11 cellular contexts compared by ENCODE assay signal in the genomic region with DNA sequence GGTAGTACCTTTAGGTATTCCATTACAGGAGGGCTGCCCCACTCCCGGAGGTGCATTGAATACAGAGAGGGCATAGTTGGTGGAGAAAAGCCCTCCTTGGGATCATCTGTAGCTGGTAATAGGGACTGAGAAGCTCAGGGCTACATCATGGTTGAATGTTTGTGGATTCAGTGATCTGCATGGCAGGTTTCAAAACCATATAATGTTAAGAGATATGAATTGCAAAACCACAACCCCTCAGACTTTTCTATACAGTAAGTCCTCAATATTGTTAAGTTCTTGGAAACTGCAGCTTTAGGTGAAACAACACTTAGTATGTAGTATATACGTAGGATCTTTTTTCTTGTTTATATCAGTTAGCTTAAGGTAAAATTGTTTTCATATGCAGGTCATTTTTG. TPM values are rescaled to one million over a fixed set of nuclear protein-coding genes. Genes with fewer than 3 reads are reported as not detected.
A peak's percentile ranks its signal among the peaks of the same experiment; 100 is the strongest.
DNase-seq lines count a peak whose midpoint lies in the region; ATAC-seq, FAIRE-seq and TF ChIP-seq lines count a peak whose summit lies in the region.
"Had no signal": no experiment of that assay in that cellular context is flagged by ENCODE, and none has a peak within 500 bp of the region (broad histone marks: within the 10 kb centered on the region; RNA-seq: fewer than 3 reads in every experiment).

No MANE protein-coding gene starts in this region.

- FAIRE-seq in frontal cortex (lab: Jason Lieb, UNC): no peak

- H3K27ac Mint-ChIP-seq in chondrocyte (ENCODE audit: unreplicated experiment) (peak overlapping the region; percentile 68), natural killer cell (no peak overlapping the region)
- H3K27ac Mint-ChIP-seq: type B pancreatic cell had no signal

- ATAC-seq in GM18511 (IDR thresholded peaks at IDR 0.05; ENCODE audit: unreplicated experiment) (peak; percentile 68), GM21390 (IDR thresholded peaks at IDR 0.05; ENCODE audit: unreplicated experiment) (peak; percentile 37), HG03196 (IDR thresholded peaks at IDR 0.05; ENCODE audit: unreplicated experiment) (peak; percentile 21), natural killer cell (no peak)

- WGBS in testis, 2 donors: 93 to 96% methylated on average over 2 of the region's 2 CpGs

- no peak for TF ChIP-seq CTCF in chondrocyte (IDR thresholded peaks at IDR 0.05)
- no peak for TF ChIP-seq CTCF in natural killer cell (IDR thresholded peaks at IDR 0.05)
- no peak for TF ChIP-seq CTCF in testis (IDR thresholded peaks at IDR 0.05)

- H3K4me1 ChIP-seq in testis: peaks cover 3% of the 10 kb centered on the region

- no peak overlapping the region for H3K4me3 ChIP-seq in testis
- H3K4me3 ChIP-seq: esophagus muscularis mucosa, lung had no signal

- intact Hi-C loops in natural killer cell (cut with micrococcal nuclease): no loop called here
- intact Hi-C loops in testis (cut with DNase I; ENCODE audit: low total_unique reads): no loop called here

- no peaks in the 10 kb centered on the region for H3K9me3 ChIP-seq in testis
- H3K9me3 ChIP-seq: esophagus muscularis mucosa had no signal

- DNase-seq in chondrocyte (ENCODE audit: low spot score) (no peak), NCI-H2081 treated with DMSO at 0.1 percent for 48 hours (lab: John Stamatoyannopoulos, UW) (no peak), natural killer cell (no peak), frontal cortex (ENCODE audit: low spot score in 2 of 2) (no peak), testis (no peak)

- H3K27me3 ChIP-seq in testis: no peaks in the 10 kb centered on the region
- H3K27me3 ChIP-seq: esophagus muscularis mucosa had no signal

- H3K27ac ChIP-seq in testis: no peak overlapping the region
- H3K27ac ChIP-seq: esophagus muscularis mucosa had no signal

- H3K9me3 Mint-ChIP-seq in chondrocyte (ENCODE audit: low read depth) (peaks cover 6% of the 10 kb centered on the region), natural killer cell (no peaks in the 10 kb centered on the region)
- H3K9me3 Mint-ChIP-seq: type B pancreatic cell had no signal

- no peak for TF ChIP-seq POLR2A in testis (IDR thresholded peaks at IDR 0.05)

- H3K4me3 Mint-ChIP-seq in chondrocyte (ENCODE audit: unreplicated experiment) (no peak overlapping the region), natural killer cell (no peak overlapping the region)
- H3K4me3 Mint-ChIP-seq: type B pancreatic cell had no signal

- H3K36me3 Mint-ChIP-seq in chondrocyte (ENCODE audit: low read depth): peaks cover 10% of the 10 kb centered on the region
- H3K36me3 Mint-ChIP-seq in natural killer cell: no peaks in the 10 kb centered on the region

- H3K27me3 Mint-ChIP-seq in chondrocyte (ENCODE audit: low read depth) (no peaks in the 10 kb centered on the region), natural killer cell (ENCODE audit: low read depth in 2 of 2) (no peaks in the 10 kb centered on the region)
- H3K27me3 Mint-ChIP-seq: type B pancreatic cell had no signal

- H3K4me1 Mint-ChIP-seq in chondrocyte (ENCODE audit: low read depth) (peaks cover 65% of the 10 kb centered on the region), natural killer cell (peaks cover 12 to 29% of the 10 kb centered on the region in 2 donors)

- no peaks in the 10 kb centered on the region for H3K36me3 ChIP-seq in testis (ENCODE audit: low read depth, missing control alignments)
- H3K36me3 ChIP-seq: esophagus muscularis mucosa had no signal

RNA-seq across cellular contexts. Expression of gene TULP4, which starts 11.3 kb away (rescaled TPM):
- 95.4 to 102 TPM (median 97.7 TPM) in 3 replicates for total RNA-seq in chondrocyte
- total RNA-seq in natural killer cell: 10 to 100 TPM; 75.2 to 89.5 (median 88.3) TPM
- total RNA-seq in frontal cortex: 1,613 TPM
- 100 to 1,000 TPM; 116 to 211 TPM for total RNA-seq in testis
- 18.0 TPM for polyA plus RNA-seq in testis (ENCODE audit: insufficient read depth, low read depth, low replicate concordance)

Comparison
In these comparisons a context has a peak if more than half of its experiments do, and no peak if none do; other contexts are left out.
1. ATAC-seq: peak in GM18511 (single experiment), GM21390 (single experiment) and HG03196 (single experiment); none in natural killer cell (0 of 3).